Comparison of ENCODE assay signal across 1 cellular context in the genomic region with DNA sequence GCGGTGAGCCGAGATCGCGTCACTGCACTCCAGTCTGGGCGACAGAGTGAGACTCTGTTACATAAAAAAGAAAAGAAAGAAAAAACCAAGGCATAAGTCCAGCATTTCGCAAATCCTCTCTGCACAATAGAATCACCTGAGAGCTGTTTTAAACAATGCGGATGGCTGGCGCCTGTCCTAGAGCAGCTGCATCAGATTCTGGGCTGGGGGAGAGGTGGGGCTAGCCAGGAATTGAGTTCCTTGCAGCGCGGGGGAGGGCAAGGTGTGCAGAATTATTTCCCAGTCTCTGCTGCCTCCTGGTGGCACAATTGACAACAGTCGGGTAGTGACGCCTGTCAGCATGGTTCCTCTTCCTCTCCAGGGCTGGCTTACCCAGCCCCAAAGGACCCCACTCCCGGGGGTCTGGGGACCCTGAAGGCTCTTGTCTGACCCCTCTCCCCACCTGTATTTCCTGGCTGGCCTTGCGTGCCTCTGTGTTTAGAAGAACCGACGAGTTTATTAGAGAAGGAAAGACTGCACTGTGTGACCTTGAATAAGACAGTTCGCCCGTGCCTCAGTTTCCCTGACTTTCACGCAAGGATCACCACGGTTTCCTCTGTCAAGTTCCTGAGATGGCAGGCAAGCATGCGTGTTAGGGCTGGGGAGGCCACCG.
TF ChIP-seq lines count a peak whose summit lies in the region.

No MANE protein-coding gene starts in this region.

TF ChIP-seq in HepG2, 621 proteins besides CTCF, POLR2A, EP300 and RAD21 (continued from another document and continues in another):
- peak; percentile 26; the same call in 1 of the 2 replicates for TF ChIP-seq SAP130 (CRISPR knock-in tag; IDR thresholded peaks at IDR 0.05; ENCODE audit: low read depth)
- TF ChIP-seq SRF (IDR thresholded peaks at IDR 0.05; ENCODE audit: low read depth, low read length): no peak
- no peak for TF ChIP-seq NFKBIZ (CRISPR knock-in tag; IDR thresholded peaks at IDR 0.05)
- TF ChIP-seq, protein P1, sequence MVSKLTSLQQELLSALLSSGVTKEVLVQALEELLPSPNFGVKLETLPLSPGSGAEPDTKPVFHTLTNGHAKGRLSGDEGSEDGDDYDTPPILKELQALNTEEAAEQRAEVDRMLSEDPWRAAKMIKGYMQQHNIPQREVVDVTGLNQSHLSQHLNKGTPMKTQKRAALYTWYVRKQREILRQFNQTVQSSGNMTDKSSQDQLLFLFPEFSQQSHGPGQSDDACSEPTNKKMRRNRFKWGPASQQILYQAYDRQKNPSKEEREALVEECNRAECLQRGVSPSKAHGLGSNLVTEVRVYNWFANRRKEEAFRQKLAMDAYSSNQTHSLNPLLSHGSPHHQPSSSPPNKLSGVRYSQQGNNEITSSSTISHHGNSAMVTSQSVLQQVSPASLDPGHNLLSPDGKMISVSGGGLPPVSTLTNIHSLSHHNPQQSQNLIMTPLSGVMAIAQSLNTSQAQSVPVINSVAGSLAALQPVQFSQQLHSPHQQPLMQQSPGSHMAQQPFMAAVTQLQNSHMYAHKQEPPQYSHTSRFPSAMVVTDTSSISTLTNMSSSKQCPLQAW (CRISPR knock-in tag; IDR thresholded peaks at IDR 0.05): peak; percentile 84
- TF ChIP-seq, protein P2, sequence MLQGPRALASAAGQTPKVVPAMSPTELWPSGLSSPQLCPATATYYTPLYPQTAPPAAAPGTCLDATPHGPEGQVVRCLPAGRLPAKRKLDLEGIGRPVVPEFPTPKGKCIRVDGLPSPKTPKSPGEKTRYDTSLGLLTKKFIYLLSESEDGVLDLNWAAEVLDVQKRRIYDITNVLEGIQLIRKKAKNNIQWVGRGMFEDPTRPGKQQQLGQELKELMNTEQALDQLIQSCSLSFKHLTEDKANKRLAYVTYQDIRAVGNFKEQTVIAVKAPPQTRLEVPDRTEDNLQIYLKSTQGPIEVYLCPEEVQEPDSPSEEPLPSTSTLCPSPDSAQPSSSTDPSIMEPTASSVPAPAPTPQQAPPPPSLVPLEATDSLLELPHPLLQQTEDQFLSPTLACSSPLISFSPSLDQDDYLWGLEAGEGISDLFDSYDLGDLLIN (CRISPR knock-in tag; IDR thresholded peaks at IDR 0.05; ENCODE audit: borderline replicate concordance): no peak
- no peak for TF ChIP-seq ZNF546 (CRISPR knock-in tag; conservative IDR thresholded peaks at IDR 0.05)
- TF ChIP-seq, protein P3, sequence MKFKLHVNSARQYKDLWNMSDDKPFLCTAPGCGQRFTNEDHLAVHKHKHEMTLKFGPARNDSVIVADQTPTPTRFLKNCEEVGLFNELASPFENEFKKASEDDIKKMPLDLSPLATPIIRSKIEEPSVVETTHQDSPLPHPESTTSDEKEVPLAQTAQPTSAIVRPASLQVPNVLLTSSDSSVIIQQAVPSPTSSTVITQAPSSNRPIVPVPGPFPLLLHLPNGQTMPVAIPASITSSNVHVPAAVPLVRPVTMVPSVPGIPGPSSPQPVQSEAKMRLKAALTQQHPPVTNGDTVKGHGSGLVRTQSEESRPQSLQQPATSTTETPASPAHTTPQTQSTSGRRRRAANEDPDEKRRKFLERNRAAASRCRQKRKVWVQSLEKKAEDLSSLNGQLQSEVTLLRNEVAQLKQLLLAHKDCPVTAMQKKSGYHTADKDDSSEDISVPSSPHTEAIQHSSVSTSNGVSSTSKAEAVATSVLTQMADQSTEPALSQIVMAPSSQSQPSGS (CRISPR knock-in tag; IDR thresholded peaks at IDR 0.05): peak; percentile 57; the same call in 1 of the 2 replicates
- TF ChIP-seq ZNF552 (CRISPR knock-in tag; IDR thresholded peaks at IDR 0.05; ENCODE audit: borderline replicate concordance): no peak
- no peak for TF ChIP-seq ARNTL (CRISPR knock-in tag; IDR thresholded peaks at IDR 0.05)
- TF ChIP-seq STAT5B (CRISPR knock-in tag; IDR thresholded peaks at IDR 0.05): no peak
- TF ChIP-seq, protein P4, sequence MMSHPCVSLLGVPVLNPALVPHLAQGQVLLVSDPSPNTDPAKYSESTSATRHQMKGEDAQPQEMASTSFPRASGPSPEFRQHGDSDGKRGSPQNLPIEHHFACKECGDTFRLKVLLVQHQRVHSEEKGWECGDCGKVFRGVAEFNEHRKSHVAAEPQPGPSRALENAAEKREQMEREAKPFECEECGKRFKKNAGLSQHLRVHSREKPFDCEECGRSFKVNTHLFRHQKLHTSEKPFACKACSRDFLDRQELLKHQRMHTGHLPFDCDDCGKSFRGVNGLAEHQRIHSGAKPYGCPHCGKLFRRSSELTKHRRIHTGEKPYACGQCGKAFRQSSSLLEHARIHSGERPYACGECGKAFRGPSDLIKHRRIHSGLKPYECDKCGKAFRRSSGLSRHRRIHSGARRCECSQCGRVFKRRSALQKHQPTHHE (CRISPR knock-in tag; IDR thresholded peaks at IDR 0.05; ENCODE audit: borderline replicate concordance): no peak
- TF ChIP-seq ZZZ3 (CRISPR knock-in tag; IDR thresholded peaks at IDR 0.05; ENCODE audit: borderline replicate concordance): no peak
- no peak for TF ChIP-seq POGZ (CRISPR knock-in tag; IDR thresholded peaks at IDR 0.05)
- no peak for TF ChIP-seq ATM (IDR thresholded peaks at IDR 0.05; ENCODE audit: borderline replicate concordance)
- TF ChIP-seq HES4 (CRISPR knock-in tag; IDR thresholded peaks at IDR 0.05; ENCODE audit: borderline replicate concordance): no peak
- TF ChIP-seq TGIF2 (CRISPR knock-in tag; IDR thresholded peaks at IDR 0.05): no peak
- no peak for TF ChIP-seq ZNF121 (CRISPR knock-in tag; IDR thresholded peaks at IDR 0.05)
- TF ChIP-seq, protein P5, sequence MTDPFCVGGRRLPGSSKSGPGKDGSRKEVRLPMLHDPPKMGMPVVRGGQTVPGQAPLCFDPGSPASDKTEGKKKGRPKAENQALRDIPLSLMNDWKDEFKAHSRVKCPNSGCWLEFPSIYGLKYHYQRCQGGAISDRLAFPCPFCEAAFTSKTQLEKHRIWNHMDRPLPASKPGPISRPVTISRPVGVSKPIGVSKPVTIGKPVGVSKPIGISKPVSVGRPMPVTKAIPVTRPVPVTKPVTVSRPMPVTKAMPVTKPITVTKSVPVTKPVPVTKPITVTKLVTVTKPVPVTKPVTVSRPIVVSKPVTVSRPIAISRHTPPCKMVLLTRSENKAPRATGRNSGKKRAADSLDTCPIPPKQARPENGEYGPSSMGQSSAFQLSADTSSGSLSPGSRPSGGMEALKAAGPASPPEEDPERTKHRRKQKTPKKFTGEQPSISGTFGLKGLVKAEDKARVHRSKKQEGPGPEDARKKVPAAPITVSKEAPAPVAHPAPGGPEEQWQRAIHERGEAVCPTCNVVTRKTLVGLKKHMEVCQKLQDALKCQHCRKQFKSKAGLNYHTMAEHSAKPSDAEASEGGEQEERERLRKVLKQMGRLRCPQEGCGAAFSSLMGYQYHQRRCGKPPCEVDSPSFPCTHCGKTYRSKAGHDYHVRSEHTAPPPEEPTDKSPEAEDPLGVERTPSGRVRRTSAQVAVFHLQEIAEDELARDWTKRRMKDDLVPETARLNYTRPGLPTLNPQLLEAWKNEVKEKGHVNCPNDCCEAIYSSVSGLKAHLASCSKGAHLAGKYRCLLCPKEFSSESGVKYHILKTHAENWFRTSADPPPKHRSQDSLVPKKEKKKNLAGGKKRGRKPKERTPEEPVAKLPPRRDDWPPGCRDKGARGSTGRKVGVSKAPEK (CRISPR knock-in tag; IDR thresholded peaks at IDR 0.05; ENCODE audit: borderline replicate concordance): no peak
- TF ChIP-seq, protein P6, sequence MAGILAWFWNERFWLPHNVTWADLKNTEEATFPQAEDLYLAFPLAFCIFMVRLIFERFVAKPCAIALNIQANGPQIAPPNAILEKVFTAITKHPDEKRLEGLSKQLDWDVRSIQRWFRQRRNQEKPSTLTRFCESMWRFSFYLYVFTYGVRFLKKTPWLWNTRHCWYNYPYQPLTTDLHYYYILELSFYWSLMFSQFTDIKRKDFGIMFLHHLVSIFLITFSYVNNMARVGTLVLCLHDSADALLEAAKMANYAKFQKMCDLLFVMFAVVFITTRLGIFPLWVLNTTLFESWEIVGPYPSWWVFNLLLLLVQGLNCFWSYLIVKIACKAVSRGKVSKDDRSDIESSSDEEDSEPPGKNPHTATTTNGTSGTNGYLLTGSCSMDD (CRISPR knock-in tag; IDR thresholded peaks at IDR 0.05): no peak
- 0 out of 2 replicates have a peak, but pooled peaks have one; percentile 44 for TF ChIP-seq KAT8 (CRISPR knock-in tag; IDR thresholded peaks at IDR 0.05)
- TF ChIP-seq NCOA1 (CRISPR knock-in tag; IDR thresholded peaks at IDR 0.05): no peak
- TF ChIP-seq ZNF788 (CRISPR knock-in tag; IDR thresholded peaks at IDR 0.05; ENCODE audit: borderline replicate concordance): peak; percentile 21; the same call in 1 of the 2 replicates
- TF ChIP-seq ZNF747 (CRISPR knock-in tag; IDR thresholded peaks at IDR 0.05; ENCODE audit: borderline replicate concordance): no peak
- no peak for TF ChIP-seq ZNF263 (CRISPR knock-in tag; IDR thresholded peaks at IDR 0.05)
- TF ChIP-seq ZSCAN9 (CRISPR knock-in tag; IDR thresholded peaks at IDR 0.05; ENCODE audit: borderline replicate concordance): peak; percentile 46; the same call in 1 of the 2 replicates
- no peak for TF ChIP-seq ZNF557 (CRISPR knock-in tag; IDR thresholded peaks at IDR 0.05)
- no peak for TF ChIP-seq NBN (conservative IDR thresholded peaks at IDR 0.05)
- TF ChIP-seq KDM5A (IDR thresholded peaks at IDR 0.05; ENCODE audit: borderline replicate concordance, low read length): no peak
- peak; percentile 85 for TF ChIP-seq ZNF501 (CRISPR knock-in tag; IDR thresholded peaks at IDR 0.05)
- no peak; the same call in 1 of the 2 replicates for TF ChIP-seq SMAD1 (CRISPR knock-in tag; IDR thresholded peaks at IDR 0.05; ENCODE audit: borderline replicate concordance, low read depth)
- no peak; the same call in 1 of the 2 replicates for TF ChIP-seq CEBPB (IDR thresholded peaks at IDR 0.05; ENCODE audit: borderline replicate concordance, low read depth, low read length)
- TF ChIP-seq ZNF232 (CRISPR knock-in tag; IDR thresholded peaks at IDR 0.05; ENCODE audit: borderline replicate concordance): peak; percentile 98; the same call in 1 of the 2 replicates
- TF ChIP-seq ZNF777 (CRISPR knock-in tag; IDR thresholded peaks at IDR 0.05): no peak
- no peak for TF ChIP-seq ZNF101 (CRISPR knock-in tag; IDR thresholded peaks at IDR 0.05; ENCODE audit: borderline replicate concordance, low read depth)
- 0 out of 2 replicates have a peak, but pooled peaks have one; percentile 33 for TF ChIP-seq ARNT2 (CRISPR knock-in tag; IDR thresholded peaks at IDR 0.05; ENCODE audit: low read depth)
- peak; percentile 30; the same call in 1 of the 2 replicates for TF ChIP-seq HMG20A (CRISPR knock-in tag; IDR thresholded peaks at IDR 0.05; ENCODE audit: borderline replicate concordance)
- no peak for TF ChIP-seq ZNF781 (CRISPR knock-in tag; IDR thresholded peaks at IDR 0.05; ENCODE audit: borderline replicate concordance, not compliant biosample characterization)
- TF ChIP-seq, protein P7, sequence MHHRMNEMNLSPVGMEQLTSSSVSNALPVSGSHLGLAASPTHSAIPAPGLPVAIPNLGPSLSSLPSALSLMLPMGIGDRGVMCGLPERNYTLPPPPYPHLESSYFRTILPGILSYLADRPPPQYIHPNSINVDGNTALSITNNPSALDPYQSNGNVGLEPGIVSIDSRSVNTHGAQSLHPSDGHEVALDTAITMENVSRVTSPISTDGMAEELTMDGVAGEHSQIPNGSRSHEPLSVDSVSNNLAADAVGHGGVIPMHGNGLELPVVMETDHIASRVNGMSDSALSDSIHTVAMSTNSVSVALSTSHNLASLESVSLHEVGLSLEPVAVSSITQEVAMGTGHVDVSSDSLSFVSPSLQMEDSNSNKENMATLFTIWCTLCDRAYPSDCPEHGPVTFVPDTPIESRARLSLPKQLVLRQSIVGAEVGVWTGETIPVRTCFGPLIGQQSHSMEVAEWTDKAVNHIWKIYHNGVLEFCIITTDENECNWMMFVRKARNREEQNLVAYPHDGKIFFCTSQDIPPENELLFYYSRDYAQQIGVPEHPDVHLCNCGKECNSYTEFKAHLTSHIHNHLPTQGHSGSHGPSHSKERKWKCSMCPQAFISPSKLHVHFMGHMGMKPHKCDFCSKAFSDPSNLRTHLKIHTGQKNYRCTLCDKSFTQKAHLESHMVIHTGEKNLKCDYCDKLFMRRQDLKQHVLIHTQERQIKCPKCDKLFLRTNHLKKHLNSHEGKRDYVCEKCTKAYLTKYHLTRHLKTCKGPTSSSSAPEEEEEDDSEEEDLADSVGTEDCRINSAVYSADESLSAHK (CRISPR knock-in tag; IDR thresholded peaks at IDR 0.05; ENCODE audit: borderline replicate concordance): no peak
- TF ChIP-seq ZNF138 (CRISPR knock-in tag; IDR thresholded peaks at IDR 0.05; ENCODE audit: low read depth): no peak
- no peak for TF ChIP-seq NR2F2 (IDR thresholded peaks at IDR 0.05; ENCODE audit: borderline replicate concordance, low read depth)
- TF ChIP-seq TEAD2 (CRISPR knock-in tag; IDR thresholded peaks at IDR 0.05): no peak
- no peak for TF ChIP-seq ELF4 (CRISPR knock-in tag; IDR thresholded peaks at IDR 0.05; ENCODE audit: borderline replicate concordance)
- peak; percentile 32 for TF ChIP-seq YY1 (IDR thresholded peaks at IDR 0.05; ENCODE audit: insufficient read depth, insufficient replicate concordance, low read depth, low read length)
- peak; percentile 33; the same call in 1 of the 2 replicates for TF ChIP-seq ZNF331 (CRISPR knock-in tag; IDR thresholded peaks at IDR 0.05)
- no peak for TF ChIP-seq GABPA (IDR thresholded peaks at IDR 0.05; ENCODE audit: low read depth, low read length)
- TF ChIP-seq GABPA (CRISPR knock-in tag; IDR thresholded peaks at IDR 0.05; ENCODE audit: low read depth): peak; percentile 27; the same call in 1 of the 2 replicates
- no peak for TF ChIP-seq ZSCAN21 (CRISPR knock-in tag; IDR thresholded peaks at IDR 0.05; ENCODE audit: borderline replicate concordance)
- no peak for TF ChIP-seq RFX3 (CRISPR knock-in tag; IDR thresholded peaks at IDR 0.05)
- TF ChIP-seq SOX6 (IDR thresholded peaks at IDR 0.05): no peak
- peak; percentile 62; the same call in 1 of the 2 replicates for TF ChIP-seq SOX6 (CRISPR knock-in tag; IDR thresholded peaks at IDR 0.05)
- TF ChIP-seq GTF3A (CRISPR knock-in tag; conservative IDR thresholded peaks at IDR 0.05): no peak
- 0 out of 2 replicates have a peak, but pooled peaks have one; percentile 44 for TF ChIP-seq ZNF335 (CRISPR knock-in tag; IDR thresholded peaks at IDR 0.05)
- TF ChIP-seq, protein P8, sequence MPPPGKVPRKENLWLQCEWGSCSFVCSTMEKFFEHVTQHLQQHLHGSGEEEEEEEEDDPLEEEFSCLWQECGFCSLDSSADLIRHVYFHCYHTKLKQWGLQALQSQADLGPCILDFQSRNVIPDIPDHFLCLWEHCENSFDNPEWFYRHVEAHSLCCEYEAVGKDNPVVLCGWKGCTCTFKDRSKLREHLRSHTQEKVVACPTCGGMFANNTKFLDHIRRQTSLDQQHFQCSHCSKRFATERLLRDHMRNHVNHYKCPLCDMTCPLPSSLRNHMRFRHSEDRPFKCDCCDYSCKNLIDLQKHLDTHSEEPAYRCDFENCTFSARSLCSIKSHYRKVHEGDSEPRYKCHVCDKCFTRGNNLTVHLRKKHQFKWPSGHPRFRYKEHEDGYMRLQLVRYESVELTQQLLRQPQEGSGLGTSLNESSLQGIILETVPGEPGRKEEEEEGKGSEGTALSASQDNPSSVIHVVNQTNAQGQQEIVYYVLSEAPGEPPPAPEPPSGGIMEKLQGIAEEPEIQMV (CRISPR knock-in tag; IDR thresholded peaks at IDR 0.05; ENCODE audit: low read depth): no peak
- TF ChIP-seq NONO (IDR thresholded peaks at IDR 0.05): no peak
- TF ChIP-seq NONO (CRISPR knock-in tag; conservative IDR thresholded peaks at IDR 0.05): no peak; the same call in 1 of the 2 replicates
- TF ChIP-seq RORA (CRISPR knock-in tag; IDR thresholded peaks at IDR 0.05): no peak
- TF ChIP-seq ZNF441 (CRISPR knock-in tag; IDR thresholded peaks at IDR 0.05; ENCODE audit: borderline replicate concordance): peak; percentile 24; the same call in 1 of the 2 replicates
